Comparison of ENCODE assay signal across 8 cellular contexts in genomic region chr1:32072622-32073386, GRCh38. TPM values are rescaled to one million over a fixed set of nuclear protein-coding genes. Genes with fewer than 3 reads are reported as not detected.
DNase-seq lines count a peak whose midpoint lies in the region; ATAC-seq and TF ChIP-seq lines count a peak whose summit lies in the region.

Gene TMEM39B, plus strand, starts transcription at chr1:32072939. Its CDS starts 109 bp downstream, at chr1:32073048.

- H3K27ac ChIP-seq in foreskin keratinocyte (peak within 1 kb of the TSS; percentile 63), subcutaneous abdominal adipose tissue (ENCODE audit: low read depth, low read length) (peak within 1 kb of the TSS; percentile 89)

- peak within 1 kb of the TSS; percentile 61 for H3K4me3 ChIP-seq in HFF-Myc (replicated peaks; ENCODE audit: low read depth, low read length)
- peak within 1 kb of the TSS; percentile 78 for H3K4me3 ChIP-seq in neuron (ENCODE audit: low read length)
- H3K4me3 ChIP-seq in subcutaneous abdominal adipose tissue (ENCODE audit: low read depth in 1 of 5, low read length in 5 of 5), result peak within 1 kb of the TSS; percentile 82 to 97 (median 88)

- H3K4me1 ChIP-seq in foreskin keratinocyte (peaks cover 8% of the 10 kb centered on the region), neuron (ENCODE audit: insufficient read depth, low read length) (peaks cover 20% of the 10 kb centered on the region), subcutaneous abdominal adipose tissue (ENCODE audit: control insufficient read depth in 5 of 5, insufficient read depth in 5 of 5, low read length in 5 of 5) (peaks cover 3 to 33% (median 25%) of the 10 kb centered on the region in 5 donors)

- H3K36me3 ChIP-seq in neuron (ENCODE audit: insufficient read depth, low read length) (peaks cover 29% of the 10 kb centered on the region), subcutaneous abdominal adipose tissue (ENCODE audit: control insufficient read depth in 5 of 5, insufficient read depth in 5 of 5, low read length in 5 of 5) (peaks cover 0 to 27% (median 25%) of the 10 kb centered on the region in 5 donors)

- peak; percentile 88 for ATAC-seq in foreskin keratinocyte

- TF ChIP-seq CTCF in HFF-Myc (IDR thresholded peaks at IDR 0.05; ENCODE audit: low read depth, low read length, missing control alignments) (no peak), foreskin keratinocyte (conservative IDR thresholded peaks at IDR 0.05) (no peak)

- H3K9ac ChIP-seq in subcutaneous abdominal adipose tissue (ENCODE audit: low read length in 5 of 5), result peak within 1 kb of the TSS; percentile 38 to 80 (median 73)

- in situ Hi-C loops in SK-MEL-5 (cut with HindIII; ENCODE audit: low pct_unique_long_range_greater_than_20kb, low sequenced_read_pairs), result no loop called here

- peak; percentile 54 for DNase-seq in GM04503 (ENCODE audit: low read depth)
- peak; percentile 77 for DNase-seq in HFF-Myc (ENCODE audit: extremely low read depth, low read depth)
- DNase-seq in NAMALWA (ENCODE audit: low spot score), result peak; percentile 96
- DNase-seq in SK-MEL-5 (ENCODE audit: low read depth, low spot score), result peak; percentile 91
- peak; percentile 82 to 93 (median 88) for DNase-seq in activated naive CD4-positive, alpha-beta T cell (lab: John Stamatoyannopoulos, UW)
- peak; percentile 75 to 90 for DNase-seq in foreskin keratinocyte

- H3K27me3 ChIP-seq in foreskin keratinocyte (no peaks in the 10 kb centered on the region), neuron (ENCODE audit: insufficient read depth, low read length) (no peaks in the 10 kb centered on the region), subcutaneous abdominal adipose tissue (ENCODE audit: control insufficient read depth in 5 of 5, insufficient read depth in 4 of 5, low read length in 5 of 5) (no peaks in the 10 kb centered on the region)

- H2AFZ ChIP-seq in neuron (ENCODE audit: low read depth, low read length), result peak within 1 kb of the TSS; percentile 46

- no peaks in the 10 kb centered on the region for H3K9me3 ChIP-seq in neuron (ENCODE audit: low read length)
- H3K9me3 ChIP-seq in subcutaneous abdominal adipose tissue (ENCODE audit: control insufficient read depth in 5 of 5, low read length in 5 of 5), result no peaks in the 10 kb centered on the region

RNA-seq across cellular contexts. Expression of gene TMEM39B, which starts in this region (rescaled TPM):
- total RNA-seq in SK-MEL-5 (2014; rRNA removed; shearing (Covaris generic)), result 2.6 and 3.3 TPM in 2 replicates
- polyA plus RNA-seq in SK-MEL-5 (2015; cell fraction: cytosol; rRNA removed), result 7.6 and 11.3 TPM in 2 replicates
- polyA plus RNA-seq in SK-MEL-5 (2015; cell fraction: nucleus; rRNA removed), result 10.2 and 10.5 TPM in 2 replicates
- total RNA-seq in foreskin keratinocyte, result 10.1 and 11.4 TPM in 2 replicates
- 15.8 and 17.2 TPM in 2 replicates for polyA plus RNA-seq in foreskin keratinocyte

Comparison
In these comparisons a context has a peak if more than half of its experiments do, and no peak if none do; other contexts are left out.
1. Peak in every context shown above with its lines: DNase-seq, ATAC-seq, H3K4me3 ChIP-seq and H3K27ac ChIP-seq.